ENCODE assay signal across 1 cellular context in genomic region chr2:142879191-142879590, GRCh38.
TF ChIP-seq lines count a peak whose summit lies in the region.

No MANE protein-coding gene starts in this region.

TF ChIP-seq in HepG2, 621 proteins besides CTCF, POLR2A, EP300 and RAD21:
- TF ChIP-seq KAT7 (CRISPR knock-in tag; IDR thresholded peaks at IDR 0.05; ENCODE audit: borderline replicate concordance) (peak; percentile 23; the same call in 1 of the 2 replicates), POGK (CRISPR knock-in tag; conservative IDR thresholded peaks at IDR 0.05) (0 out of 2 replicates have a peak, but pooled peaks have one; percentile 35), ZNF382 (CRISPR knock-in tag; IDR thresholded peaks at IDR 0.05; ENCODE audit: borderline replicate concordance) (no peak), ZNF329 (CRISPR knock-in tag; IDR thresholded peaks at IDR 0.05; ENCODE audit: low read depth) (no peak), ZBTB38 (CRISPR knock-in tag; IDR thresholded peaks at IDR 0.05) (peak; percentile 52; the same call in 1 of the 2 replicates), PRPF4 (IDR thresholded peaks at IDR 0.05; ENCODE audit: low read depth, low read length, poor library complexity, severe bottlenecking) (peak; percentile 28), TP53 (CRISPR knock-in tag; conservative IDR thresholded peaks at IDR 0.05) (no peak), SRSF4 (IDR thresholded peaks at IDR 0.05; ENCODE audit: low read depth, low read length, poor library complexity, severe bottlenecking) (no peak), IRF2 (CRISPR knock-in tag; IDR thresholded peaks at IDR 0.05) (no peak)
- TF ChIP-seq, protein P1, sequence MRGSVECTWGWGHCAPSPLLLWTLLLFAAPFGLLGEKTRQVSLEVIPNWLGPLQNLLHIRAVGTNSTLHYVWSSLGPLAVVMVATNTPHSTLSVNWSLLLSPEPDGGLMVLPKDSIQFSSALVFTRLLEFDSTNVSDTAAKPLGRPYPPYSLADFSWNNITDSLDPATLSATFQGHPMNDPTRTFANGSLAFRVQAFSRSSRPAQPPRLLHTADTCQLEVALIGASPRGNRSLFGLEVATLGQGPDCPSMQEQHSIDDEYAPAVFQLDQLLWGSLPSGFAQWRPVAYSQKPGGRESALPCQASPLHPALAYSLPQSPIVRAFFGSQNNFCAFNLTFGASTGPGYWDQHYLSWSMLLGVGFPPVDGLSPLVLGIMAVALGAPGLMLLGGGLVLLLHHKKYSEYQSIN (CRISPR knock-in tag; IDR thresholded peaks at IDR 0.05; ENCODE audit: borderline replicate concordance) = no peak
